In genomic region chr12:6869049-6870021, GRCh38 we compare ENCODE assay signal across 8 cellular contexts.
DNase-seq lines count a peak whose midpoint lies in the region; ATAC-seq and TF ChIP-seq lines count a peak whose summit lies in the region.

No MANE protein-coding gene starts in this region.

- peak overlapping the region; percentile 53 for H3K4me3 ChIP-seq in AG09309 (ENCODE audit: control insufficient read depth, low read depth, low read length)

- DNase-seq in AG09309 (ENCODE audit: low read depth), result no peak
- DNase-seq in HCEC 1CT, result peak; percentile 61
- DNase-seq in NCI-H526 (lab: John Stamatoyannopoulos, UW), result peak; percentile 80 to 90
- peak; percentile 86 to 87 for DNase-seq in activated CD4-positive, alpha-beta T cell treated with anti-CD3 and anti-CD28 coated beads, Interleukin-2, amount 50 U/mL, for 4 hours
- DNase-seq in ecto neural progenitor cell (ENCODE audit: low spot score), result peak; percentile 92
- peak; percentile 91 for DNase-seq in medulla oblongata (ENCODE audit: extremely low spot score)
- peak; percentile 71 to 77 (median 77) for DNase-seq in stimulated activated CD4-positive, alpha-beta T cell treated with anti-CD3 and anti-CD28 coated beads, TNF-alpha, amount 100 ng/mL, for 48 hours (ENCODE audit: low read depth in 3 of 3)

- peak; percentile 88 for TF ChIP-seq CTCF in AG09309 (IDR thresholded peaks at IDR 0.05; ENCODE audit: control insufficient read depth, insufficient read depth, low read depth, low read length, missing control alignments)

- no peak for ATAC-seq in HG03457 (IDR thresholded peaks at IDR 0.05; ENCODE audit: unreplicated experiment)
